22 cellular contexts compared by ENCODE assay signal in the genomic region with DNA sequence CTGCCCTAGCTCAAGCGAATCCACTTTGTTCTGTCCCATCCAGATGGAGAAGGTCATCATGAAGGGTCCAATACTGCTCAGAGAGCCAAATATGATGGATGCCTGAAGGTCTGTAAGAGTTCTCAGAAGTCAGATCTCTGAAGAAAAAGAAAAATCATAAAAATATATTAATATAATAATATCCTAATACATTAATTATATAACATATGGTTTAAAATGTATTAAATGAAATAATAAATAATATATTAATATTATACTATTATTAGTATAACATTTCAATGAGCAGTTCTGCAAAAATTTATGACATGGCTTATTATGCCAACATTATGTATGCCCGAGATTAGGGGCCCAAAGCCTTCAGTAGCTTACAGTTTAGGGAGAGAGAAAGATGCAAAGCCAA.
A peak's percentile ranks its signal among the peaks of the same experiment; 100 is the strongest.
DNase-seq lines count a peak whose midpoint lies in the region; ATAC-seq, FAIRE-seq and TF ChIP-seq lines count a peak whose summit lies in the region.
"Had no signal": no experiment of that assay in that cellular context is flagged by ENCODE, and none has a peak within 500 bp of the region (broad histone marks: within the 10 kb centered on the region; RNA-seq: fewer than 3 reads in every experiment).

No MANE protein-coding gene starts in this region.

- POLR2A ChIA-PET in WTC11 (lab: Charles Lee), result interaction anchor here (0.6 kb wide), 1 partner anchor 109 kb away, joined by 3 read pairs; no protein-coding TSS in a partner anchor

- FAIRE-seq in H54 (lab: Jason Lieb, UNC), result no peak
- FAIRE-seq: A204.1, GM12878, GM12892, GM18507 had no signal

- ATAC-seq in WTC11 (no peak), HG03520 (IDR thresholded peaks at IDR 0.05; ENCODE audit: unreplicated experiment) (no peak)
- ATAC-seq: GM12878 had no signal

- H3K4me3 Mint-ChIP-seq in WTC11, result no peak overlapping the region
- H3K4me3 Mint-ChIP-seq in neural crest cell, result no peak overlapping the region
- H3K4me3 Mint-ChIP-seq: CD14-positive monocyte; CD4-positive, alpha-beta memory T cell; CD4-positive, CD25-positive, alpha-beta regulatory T cell; CD8-positive, alpha-beta memory T cell had no signal

- H3K27ac Mint-ChIP-seq in WTC11 (no peak overlapping the region), neural crest cell (ENCODE audit: unreplicated experiment) (peak overlapping the region; percentile 57)
- H3K27ac Mint-ChIP-seq: CD14-positive monocyte; CD4-positive, alpha-beta memory T cell; CD4-positive, CD25-positive, alpha-beta regulatory T cell; CD8-positive, alpha-beta memory T cell had no signal

- no peaks in the 10 kb centered on the region for H3K36me3 Mint-ChIP-seq in WTC11
- no peaks in the 10 kb centered on the region for H3K36me3 Mint-ChIP-seq in neural crest cell (ENCODE audit: low read depth)
- H3K36me3 Mint-ChIP-seq: CD14-positive monocyte; CD4-positive, alpha-beta memory T cell; CD4-positive, CD25-positive, alpha-beta regulatory T cell; CD8-positive, alpha-beta memory T cell had no signal

- no peak for TF ChIP-seq POLR2A in H54 (IDR thresholded peaks at IDR 0.05; ENCODE audit: low read depth, low read length)

- peaks cover 11% of the 10 kb centered on the region for H3K9me3 Mint-ChIP-seq in WTC11
- no peaks in the 10 kb centered on the region for H3K9me3 Mint-ChIP-seq in neural crest cell
- H3K9me3 Mint-ChIP-seq: CD4-positive, alpha-beta memory T cell; CD8-positive, alpha-beta memory T cell had no signal

- TF ChIP-seq CTCF in WTC11 (IDR thresholded peaks at IDR 0.05) (no peak), neural crest cell (conservative IDR thresholded peaks at IDR 0.05) (no peak)

- CTCF ChIA-PET in WTC11 (lab: Charles Lee), result interaction anchor here (0.5 to 1.7 kb wide), 2 partner anchors 34 to 749 kb away, joined by 4 to 13 read pairs; no protein-coding TSS in a partner anchor

- H3K4me1 Mint-ChIP-seq in WTC11, result peaks cover 19% of the 10 kb centered on the region
- no peaks in the 10 kb centered on the region for H3K4me1 Mint-ChIP-seq in neural crest cell
- H3K4me1 Mint-ChIP-seq: CD14-positive monocyte; CD4-positive, alpha-beta memory T cell; CD4-positive, CD25-positive, alpha-beta regulatory T cell; CD8-positive, alpha-beta memory T cell had no signal

- H3K27me3 Mint-ChIP-seq in WTC11 (ENCODE audit: low read depth), result no peaks in the 10 kb centered on the region
- H3K27me3 Mint-ChIP-seq in neural crest cell (ENCODE audit: low read depth), result peaks cover 4% of the 10 kb centered on the region

- DNase-seq in WTC11 (ENCODE audit: low spot score), result no peak
- no peak for DNase-seq in neural crest cell (ENCODE audit: low read depth, low spot score)
- no peak for DNase-seq in H54 (ENCODE audit: insufficient read length, low spot score)
- DNase-seq in cerebellar cortex (ENCODE audit: low spot score), result no peak
- DNase-seq: 8988T; ACHN; BE2C; CD4-positive, alpha-beta memory T cell; CD4-positive, CD25-positive, alpha-beta regulatory T cell; CD8-positive, alpha-beta memory T cell; COR-L47; DMS 273 treated with DMSO at 0.1 percent for 48 hours; DMS79; DND-41; EL; GDM1 had no signal

TF ChIP-seq in WTC11, 78 proteins besides CTCF, POLR2A, EP300 and RAD21:
- TF ChIP-seq FOXK1 (CRISPR knock-in tag; IDR thresholded peaks at IDR 0.05) (no peak), ETV6 (CRISPR knock-in tag; IDR thresholded peaks at IDR 0.05) (no peak), CDX4 (CRISPR knock-in tag; IDR thresholded peaks at IDR 0.05; ENCODE audit: borderline replicate concordance) (no peak), SP1 (CRISPR knock-in tag; conservative IDR thresholded peaks at IDR 0.05) (no peak), ZNF138 (CRISPR knock-in tag; conservative IDR thresholded peaks at IDR 0.05) (no peak), HMGA2 (CRISPR knock-in tag; IDR thresholded peaks at IDR 0.05) (peak; percentile 98), MLX (CRISPR knock-in tag; IDR thresholded peaks at IDR 0.05) (no peak)
- TF ChIP-seq, protein P1, sequence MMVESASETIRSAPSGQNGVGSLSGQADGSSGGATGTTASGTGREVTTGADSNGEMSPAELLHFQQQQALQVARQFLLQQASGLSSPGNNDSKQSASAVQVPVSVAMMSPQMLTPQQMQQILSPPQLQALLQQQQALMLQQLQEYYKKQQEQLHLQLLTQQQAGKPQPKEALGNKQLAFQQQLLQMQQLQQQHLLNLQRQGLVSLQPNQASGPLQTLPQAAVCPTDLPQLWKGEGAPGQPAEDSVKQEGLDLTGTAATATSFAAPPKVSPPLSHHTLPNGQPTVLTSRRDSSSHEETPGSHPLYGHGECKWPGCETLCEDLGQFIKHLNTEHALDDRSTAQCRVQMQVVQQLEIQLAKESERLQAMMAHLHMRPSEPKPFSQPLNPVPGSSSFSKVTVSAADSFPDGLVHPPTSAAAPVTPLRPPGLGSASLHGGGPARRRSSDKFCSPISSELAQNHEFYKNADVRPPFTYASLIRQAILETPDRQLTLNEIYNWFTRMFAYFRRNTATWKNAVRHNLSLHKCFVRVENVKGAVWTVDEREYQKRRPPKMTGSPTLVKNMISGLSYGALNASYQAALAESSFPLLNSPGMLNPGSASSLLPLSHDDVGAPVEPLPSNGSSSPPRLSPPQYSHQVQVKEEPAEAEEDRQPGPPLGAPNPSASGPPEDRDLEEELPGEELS (CRISPR knock-in tag; IDR thresholded peaks at IDR 0.05), result no peak
- TF ChIP-seq, protein P2, sequence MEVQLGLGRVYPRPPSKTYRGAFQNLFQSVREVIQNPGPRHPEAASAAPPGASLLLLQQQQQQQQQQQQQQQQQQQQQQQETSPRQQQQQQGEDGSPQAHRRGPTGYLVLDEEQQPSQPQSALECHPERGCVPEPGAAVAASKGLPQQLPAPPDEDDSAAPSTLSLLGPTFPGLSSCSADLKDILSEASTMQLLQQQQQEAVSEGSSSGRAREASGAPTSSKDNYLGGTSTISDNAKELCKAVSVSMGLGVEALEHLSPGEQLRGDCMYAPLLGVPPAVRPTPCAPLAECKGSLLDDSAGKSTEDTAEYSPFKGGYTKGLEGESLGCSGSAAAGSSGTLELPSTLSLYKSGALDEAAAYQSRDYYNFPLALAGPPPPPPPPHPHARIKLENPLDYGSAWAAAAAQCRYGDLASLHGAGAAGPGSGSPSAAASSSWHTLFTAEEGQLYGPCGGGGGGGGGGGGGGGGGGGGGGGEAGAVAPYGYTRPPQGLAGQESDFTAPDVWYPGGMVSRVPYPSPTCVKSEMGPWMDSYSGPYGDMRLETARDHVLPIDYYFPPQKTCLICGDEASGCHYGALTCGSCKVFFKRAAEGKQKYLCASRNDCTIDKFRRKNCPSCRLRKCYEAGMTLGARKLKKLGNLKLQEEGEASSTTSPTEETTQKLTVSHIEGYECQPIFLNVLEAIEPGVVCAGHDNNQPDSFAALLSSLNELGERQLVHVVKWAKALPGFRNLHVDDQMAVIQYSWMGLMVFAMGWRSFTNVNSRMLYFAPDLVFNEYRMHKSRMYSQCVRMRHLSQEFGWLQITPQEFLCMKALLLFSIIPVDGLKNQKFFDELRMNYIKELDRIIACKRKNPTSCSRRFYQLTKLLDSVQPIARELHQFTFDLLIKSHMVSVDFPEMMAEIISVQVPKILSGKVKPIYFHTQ (CRISPR knock-in tag; IDR thresholded peaks at IDR 0.05), result no peak
